In the genomic region with DNA sequence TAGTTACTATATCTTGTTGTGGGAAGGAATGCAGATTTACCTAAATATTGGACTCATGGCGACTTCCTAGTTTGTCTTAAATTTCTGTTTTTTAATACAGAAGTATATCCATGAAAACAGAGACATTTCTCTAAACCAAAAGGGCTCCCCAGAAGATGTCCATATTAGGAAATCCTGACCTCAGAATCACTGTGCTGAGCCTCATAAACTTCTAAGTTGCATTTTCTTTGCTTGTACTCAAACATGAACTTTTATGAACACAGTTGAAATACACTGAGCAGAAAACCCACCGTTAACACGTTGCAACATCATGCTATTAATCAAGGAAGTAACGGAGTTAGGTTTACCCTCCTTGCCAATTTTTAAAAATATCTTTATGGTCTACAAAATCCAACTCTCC, we compare ENCODE assay signal across 13 cellular contexts. TPM values are rescaled to one million over a fixed set of nuclear protein-coding genes. Genes with fewer than 3 reads are reported as not detected.
DNase-seq lines count a peak whose midpoint lies in the region; TF ChIP-seq lines count a peak whose summit lies in the region.
"Had no signal": no experiment of that assay in that cellular context is flagged by ENCODE, and none has a peak within 500 bp of the region (broad histone marks: within the 10 kb centered on the region; RNA-seq: fewer than 3 reads in every experiment).

No MANE protein-coding gene starts in this region.

- H3K27ac ChIP-seq in Karpas-422 (ENCODE audit: low read length) (peak overlapping the region; percentile 65), esophagus squamous epithelium (peak overlapping the region in 3 of 4 donors; percentile 59 to 79 (median 62))
- H3K27ac ChIP-seq: coronary artery, testis had no signal

- H3K4me2 ChIP-seq in Karpas-422 (ENCODE audit: low read depth, low read length, poor library complexity, severe bottlenecking): no peak overlapping the region

- H3K27me3 ChIP-seq in Karpas-422 (ENCODE audit: low read length): no peaks in the 10 kb centered on the region
- H3K27me3 ChIP-seq in esophagus squamous epithelium: no peaks in the 10 kb centered on the region
- H3K27me3 ChIP-seq: pancreas, testis had no signal

- no peaks in the 10 kb centered on the region for H4K20me1 ChIP-seq in Karpas-422 (ENCODE audit: insufficient read depth, low read depth, low read length)

- H3K36me3 ChIP-seq in Karpas-422 (ENCODE audit: insufficient read depth, low read length) (peaks cover 38% of the 10 kb centered on the region), esophagus squamous epithelium (peaks cover 0 to 25% (median 0%) of the 10 kb centered on the region in 3 donors)

- no peak overlapping the region for H2AFZ ChIP-seq in Karpas-422 (ENCODE audit: low read length)

- H3K9me3 ChIP-seq in Karpas-422 (ENCODE audit: low read length): no peaks in the 10 kb centered on the region
- no peaks in the 10 kb centered on the region for H3K9me3 ChIP-seq in esophagus squamous epithelium
- H3K9me3 ChIP-seq: pancreas, testis had no signal

- DNase-seq in AG10803 (ENCODE audit: low read depth): peak; percentile 9
- DNase-seq in Karpas-422: peak; percentile 37
- DNase-seq in esophagus squamous epithelium (lab: John Stamatoyannopoulos, UW): no peak
- peak; percentile 63 for DNase-seq in renal cortical epithelial cell (ENCODE audit: low read depth)
- DNase-seq in NCI-H82 treated with DMSO at 0.1 percent for 48 hours (lab: John Stamatoyannopoulos, UW; ENCODE audit: unreplicated experiment): no peak
- no peak for DNase-seq in NCI-H524 treated with DMSO at 0.1 percent for 48 hours (lab: John Stamatoyannopoulos, UW)
- DNase-seq in pons (ENCODE audit: low spot score): no peak
- no peak for DNase-seq in HuH-7.5 (ENCODE audit: low spot score)
- DNase-seq: activated T-cell treated with anti-CD3 and anti-CD28 coated beads, Interleukin-2, amount 50 U/mL, for 48 hours; Right ventricle myocardium superior had no signal

- no peak for TF ChIP-seq CTCF in AG10803 (conservative IDR thresholded peaks at IDR 0.05; ENCODE audit: low read length)
- TF ChIP-seq CTCF in esophagus squamous epithelium (IDR thresholded peaks at IDR 0.05): no peak

- WGBS in esophagus squamous epithelium, 2 donors: 27 to 44% methylated on average over 4 of the region's 4 CpGs

- H3K79me2 ChIP-seq in Karpas-422 (ENCODE audit: low read length): peaks cover 13% of the 10 kb centered on the region

- H3K4me1 ChIP-seq in Karpas-422 (ENCODE audit: low read length) (peaks cover 26% of the 10 kb centered on the region), esophagus squamous epithelium (peaks cover 0 to 30% (median 9%) of the 10 kb centered on the region in 3 donors)
- H3K4me1 ChIP-seq: pancreas had no signal

- H3K4me3 ChIP-seq in AG10803 (ENCODE audit: low read length) (no peak overlapping the region), Karpas-422 (ENCODE audit: low read length) (no peak overlapping the region), esophagus squamous epithelium (no peak overlapping the region)
- H3K4me3 ChIP-seq: coronary artery, pancreas, testis had no signal

- peak overlapping the region; percentile 10; the same call in 1 of the 2 replicates for H3K9ac ChIP-seq in Karpas-422 (ENCODE audit: low read length)

- intact Hi-C loops in esophagus squamous epithelium (cut with DNase I): loop anchor here (5.0 kb wide), 3 partner anchors 101 to 416 kb away; a partner anchor contains a TSS

- H3K9me2 ChIP-seq in Karpas-422 (replicated peaks; ENCODE audit: insufficient read depth, low read length): no peaks in the 10 kb centered on the region

- no peak for TF ChIP-seq POLR2A in esophagus squamous epithelium (IDR thresholded peaks at IDR 0.05)

RNA-seq across cellular contexts. Expression of a gene that starts 42.9 kb away (rescaled TPM):
- total RNA-seq in Karpas-422 (2014; rRNA removed; shearing (Covaris generic); ENCODE audit: low replicate concordance): 45.2 and 49.5 TPM in 2 replicates
- total RNA-seq in esophagus squamous epithelium (10 to 100 TPM; 13.3 to 36.0 (median 19.6) TPM), renal cortical epithelial cell (27.3 and 55.8 TPM in 2 replicates)

Comparison
In these comparisons a context has a peak if more than half of its experiments do, and no peak if none do; other contexts are left out.
1. DNase-seq: peak in AG10803 (single experiment), Karpas-422 (single experiment) and renal cortical epithelial cell (single experiment); none in esophagus squamous epithelium (single experiment), NCI-H82 treated with DMSO at 0.1 percent for 48 hours (single experiment), NCI-H524 treated with DMSO at 0.1 percent for 48 hours (single experiment), pons (single experiment) and HuH-7.5 (single experiment).